ENCODE assay signal across 9 cellular contexts in the genomic region with DNA sequence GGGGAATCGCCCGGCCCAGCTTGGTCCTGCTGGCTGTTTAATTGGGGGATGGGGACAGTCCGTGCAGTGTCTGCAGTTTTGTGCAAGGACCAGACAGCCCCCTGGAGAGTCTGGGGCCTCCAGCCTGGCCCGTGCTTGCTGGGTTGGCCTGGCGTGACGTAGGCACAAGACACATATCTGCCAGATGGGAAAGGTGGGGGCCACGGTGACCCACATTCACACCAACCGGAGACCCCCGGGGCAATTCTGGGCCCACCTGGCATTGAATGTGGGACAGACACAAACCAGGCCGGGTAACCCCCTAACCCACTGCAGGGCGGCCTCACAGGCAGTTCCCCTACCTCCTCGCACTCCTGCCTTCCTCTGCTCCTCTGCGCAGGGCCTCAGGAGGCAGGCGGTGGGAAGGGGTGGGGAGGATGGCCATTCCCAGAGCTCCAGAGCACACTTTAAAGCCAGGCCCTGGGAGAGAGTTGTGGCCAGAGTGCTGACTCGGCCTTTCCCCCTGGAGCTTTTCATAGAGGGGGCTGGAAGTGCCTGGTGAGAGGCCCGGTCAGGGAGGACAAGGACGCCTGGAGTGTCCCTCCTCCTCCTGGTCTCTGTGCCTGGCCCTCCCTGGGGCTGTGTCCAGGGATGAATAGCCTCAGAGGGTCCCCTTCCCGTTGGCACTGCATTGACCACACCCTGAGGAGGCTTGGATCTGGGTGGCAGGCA. TPM values are rescaled to one million over a fixed set of nuclear protein-coding genes. Genes with fewer than 3 reads are reported as not detected.
DNase-seq lines count a peak whose midpoint lies in the region; ATAC-seq and TF ChIP-seq lines count a peak whose summit lies in the region.
"Had no signal": no experiment of that assay in that cellular context is flagged by ENCODE, and none has a peak within 500 bp of the region (broad histone marks: within the 10 kb centered on the region; RNA-seq: fewer than 3 reads in every experiment).

No MANE protein-coding gene starts in this region.

- TF ChIP-seq CTCF in mammary epithelial cell (conservative IDR thresholded peaks at IDR 0.05 in 1 of 2, IDR thresholded peaks at IDR 0.05 in 1 of 2; ENCODE audit: extremely low read depth in 1 of 2, insufficient read depth in 1 of 2, low read depth in 1 of 2, low read length in 2 of 2) (no peak), lower lobe of right lung (IDR thresholded peaks at IDR 0.05) (no peak), vagina (IDR thresholded peaks at IDR 0.05) (no peak)

- TF ChIP-seq POLR2A in vagina (IDR thresholded peaks at IDR 0.05): no peak

- intact Hi-C loops in Right ventricle myocardium superior (cut with DNase I): no loop called here
- intact Hi-C loops in cardiac septum (cut with DNase I): no loop called here
- intact Hi-C loops in mammary epithelial cell (cut with micrococcal nuclease): loop anchor here (1.0 kb wide), 1 partner anchor 39 kb away; no protein-coding TSS in a partner anchor
- intact Hi-C loops in lower lobe of right lung (cut with DNase I): no loop called here
- intact Hi-C loops in vagina (cut with DNase I): no loop called here

- CTCF ChIA-PET in mammary epithelial cell (lab: Charles Lee; ENCODE audit: low non-redundant PET): interaction anchor here (0.7 kb wide), 1 partner anchor 10 kb away, joined by 3 read pairs; no protein-coding TSS in a partner anchor

- ATAC-seq in Right ventricle myocardium superior (ENCODE audit: poor library complexity) (no peak), lower lobe of right lung (no peak), HG03469 (IDR thresholded peaks at IDR 0.05; ENCODE audit: unreplicated experiment) (no peak), GM18519 (IDR thresholded peaks at IDR 0.05; ENCODE audit: low FRiP score, unreplicated experiment) (no peak)

- H3K27ac ChIP-seq in mammary epithelial cell (ENCODE audit: insufficient read depth, low read depth, low read length) (peak overlapping the region; percentile 48), lower lobe of right lung (peak overlapping the region; percentile 86), vagina (peak overlapping the region; percentile 90)

- H4K20me1 ChIP-seq in mammary epithelial cell (ENCODE audit: insufficient read depth, low read length): no peaks in the 10 kb centered on the region

- H3K4me1 ChIP-seq in mammary epithelial cell (ENCODE audit: insufficient read depth, low read length) (peaks cover 38% of the 10 kb centered on the region), lower lobe of right lung (peaks cover 40% of the 10 kb centered on the region), vagina (peaks cover 54% of the 10 kb centered on the region)

- WGBS in mammary epithelial cell (ENCODE audit: low coverage, missing lambda C conversion rate): 2% methylated on average over 11 of the region's 18 CpGs

- H3K9ac ChIP-seq in mammary epithelial cell (ENCODE audit: insufficient read depth, low read length): peak overlapping the region; percentile 59

- DNase-seq in Right ventricle myocardium superior (peak; percentile 51), cardiac septum (ENCODE audit: low spot score) (no peak), mammary epithelial cell (peak; percentile 39), lower lobe of right lung (no peak), vagina (ENCODE audit: extremely low spot score in 2 of 2) (no peak), HT-29 (ENCODE audit: low spot score) (no peak)
- DNase-seq: NCI-H2029 treated with DMSO at 0.1 percent for 48 hours had no signal

- peak overlapping the region; percentile 54 to 80 (median 79) for H3K4me3 ChIP-seq in mammary epithelial cell (replicated peaks in 1 of 3; ENCODE audit: insufficient read depth in 1 of 3, low read depth in 2 of 3, low read length in 3 of 3)
- peak overlapping the region; percentile 68 for H3K4me3 ChIP-seq in lower lobe of right lung
- H3K4me3 ChIP-seq in vagina: peak overlapping the region; percentile 64 to 72

- H3K27me3 ChIP-seq in mammary epithelial cell (ENCODE audit: insufficient read depth, low read length): no peaks in the 10 kb centered on the region
- H3K27me3 ChIP-seq in lower lobe of right lung (ENCODE audit: low read depth): peaks cover 14% of the 10 kb centered on the region
- H3K27me3 ChIP-seq in vagina: no peaks in the 10 kb centered on the region

- peaks cover 69% of the 10 kb centered on the region for H3K79me2 ChIP-seq in mammary epithelial cell (ENCODE audit: insufficient read depth, low read length)

- H3K36me3 ChIP-seq in mammary epithelial cell (ENCODE audit: insufficient read depth, low read length) (no peaks in the 10 kb centered on the region), lower lobe of right lung (no peaks in the 10 kb centered on the region), vagina (no peaks in the 10 kb centered on the region)

- dilution Hi-C loops in mammary epithelial cell (cut with HindIII; ENCODE audit: low sequenced_read_pairs): no loop called here

- in situ Hi-C loops in mammary epithelial cell (cut with MboI; ENCODE audit: low sequenced_read_pairs in 2 of 2): no loop called here

- peak overlapping the region; percentile 94 for H3K4me2 ChIP-seq in mammary epithelial cell (ENCODE audit: insufficient read depth, low read depth, low read length)

- H3K9me3 ChIP-seq in mammary epithelial cell (replicated peaks; ENCODE audit: insufficient read depth, low read length) (no peaks in the 10 kb centered on the region), lower lobe of right lung (no peaks in the 10 kb centered on the region), vagina (no peaks in the 10 kb centered on the region)

- no TSS peak for BruUV-seq in mammary epithelial cell (replicated peaks; lab: Mats Ljungman, UMichigan)

- peak overlapping the region; percentile 88 for H2AFZ ChIP-seq in mammary epithelial cell (ENCODE audit: low read depth, low read length)

RNA-seq across cellular contexts. Expression of gene MRC2, which starts 1.5 kb away (rescaled TPM):
- total RNA-seq in Right ventricle myocardium superior (23.0 TPM), cardiac septum (28.9 TPM), mammary epithelial cell (100 to 1,000 TPM; 147 to 512 TPM), lower lobe of right lung (91.2 TPM), vagina (89.4 TPM)
- polyA plus RNA-seq in mammary epithelial cell: 64.3 TPM
- 74.0 TPM for polyA minus RNA-seq in mammary epithelial cell
- 2.4 and 2.8 TPM in 2 replicates for total RNA-seq in HT-29 (2014; rRNA removed; shearing (Covaris generic))

Comparison
In these comparisons a context has a peak if more than half of its experiments do, and no peak if none do; other contexts are left out.
1. DNase-seq: peak in Right ventricle myocardium superior (single experiment) and mammary epithelial cell (single experiment); none in cardiac septum (single experiment), lower lobe of right lung (single experiment), vagina (0 of 2) and HT-29 (single experiment).
2. Peak in every context shown above with its lines, with median percentiles within 50 percentile points of each other: H3K27ac ChIP-seq and H3K4me3 ChIP-seq.